Comparison of ENCODE assay signal across 2 cellular contexts in the genomic region with DNA sequence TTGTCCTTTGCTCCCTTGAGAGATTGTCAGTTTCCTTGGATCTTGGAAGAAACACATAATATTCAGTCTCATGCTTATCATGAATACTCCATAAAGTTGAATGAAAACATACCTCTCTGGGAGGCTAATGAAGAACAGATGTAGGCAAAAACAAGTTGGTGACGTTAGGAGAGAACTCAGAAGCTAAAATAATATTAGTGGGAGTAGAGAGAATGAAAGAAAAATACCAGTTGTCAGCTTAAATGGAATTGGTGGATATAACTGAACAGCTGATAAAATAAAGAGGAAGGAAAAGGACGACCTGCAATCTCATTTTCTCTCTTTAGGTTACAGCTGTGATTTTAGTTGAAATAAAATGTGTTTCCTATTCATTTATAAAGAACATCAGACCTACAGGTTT.
TF ChIP-seq lines count a peak whose summit lies in the region.

No MANE protein-coding gene starts in this region.

TF ChIP-seq in endothelial cell of umbilical vein, 7 proteins besides CTCF, POLR2A, EP300 and RAD21 (continued from another document):
- TF ChIP-seq, protein P1, sequence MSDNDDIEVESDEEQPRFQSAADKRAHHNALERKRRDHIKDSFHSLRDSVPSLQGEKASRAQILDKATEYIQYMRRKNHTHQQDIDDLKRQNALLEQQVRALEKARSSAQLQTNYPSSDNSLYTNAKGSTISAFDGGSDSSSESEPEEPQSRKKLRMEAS (IDR thresholded peaks at IDR 0.05; ENCODE audit: insufficient read depth, insufficient read length) = no peak
- TF ChIP-seq EZH2 (IDR thresholded peaks at IDR 0.05; ENCODE audit: borderline replicate concordance, low read depth, low read length, severe bottlenecking) (no peak), JUN (IDR thresholded peaks at IDR 0.05; ENCODE audit: borderline replicate concordance, insufficient read depth, insufficient read length, low read depth) (no peak)

TF ChIP-seq in neural cell, 6 proteins besides CTCF, POLR2A, EP300 and RAD21 (continued from another document):
- TF ChIP-seq, protein P2, sequence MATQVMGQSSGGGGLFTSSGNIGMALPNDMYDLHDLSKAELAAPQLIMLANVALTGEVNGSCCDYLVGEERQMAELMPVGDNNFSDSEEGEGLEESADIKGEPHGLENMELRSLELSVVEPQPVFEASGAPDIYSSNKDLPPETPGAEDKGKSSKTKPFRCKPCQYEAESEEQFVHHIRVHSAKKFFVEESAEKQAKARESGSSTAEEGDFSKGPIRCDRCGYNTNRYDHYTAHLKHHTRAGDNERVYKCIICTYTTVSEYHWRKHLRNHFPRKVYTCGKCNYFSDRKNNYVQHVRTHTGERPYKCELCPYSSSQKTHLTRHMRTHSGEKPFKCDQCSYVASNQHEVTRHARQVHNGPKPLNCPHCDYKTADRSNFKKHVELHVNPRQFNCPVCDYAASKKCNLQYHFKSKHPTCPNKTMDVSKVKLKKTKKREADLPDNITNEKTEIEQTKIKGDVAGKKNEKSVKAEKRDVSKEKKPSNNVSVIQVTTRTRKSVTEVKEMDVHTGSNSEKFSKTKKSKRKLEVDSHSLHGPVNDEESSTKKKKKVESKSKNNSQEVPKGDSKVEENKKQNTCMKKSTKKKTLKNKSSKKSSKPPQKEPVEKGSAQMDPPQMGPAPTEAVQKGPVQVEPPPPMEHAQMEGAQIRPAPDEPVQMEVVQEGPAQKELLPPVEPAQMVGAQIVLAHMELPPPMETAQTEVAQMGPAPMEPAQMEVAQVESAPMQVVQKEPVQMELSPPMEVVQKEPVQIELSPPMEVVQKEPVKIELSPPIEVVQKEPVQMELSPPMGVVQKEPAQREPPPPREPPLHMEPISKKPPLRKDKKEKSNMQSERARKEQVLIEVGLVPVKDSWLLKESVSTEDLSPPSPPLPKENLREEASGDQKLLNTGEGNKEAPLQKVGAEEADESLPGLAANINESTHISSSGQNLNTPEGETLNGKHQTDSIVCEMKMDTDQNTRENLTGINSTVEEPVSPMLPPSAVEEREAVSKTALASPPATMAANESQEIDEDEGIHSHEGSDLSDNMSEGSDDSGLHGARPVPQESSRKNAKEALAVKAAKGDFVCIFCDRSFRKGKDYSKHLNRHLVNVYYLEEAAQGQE (IDR thresholded peaks at IDR 0.05; ENCODE audit: borderline replicate concordance) = no peak
TF ChIP-seq in neural cell: peak in this region for 0.
